8 cellular contexts compared by ENCODE assay signal in genomic region chr9:100473271-100474081, GRCh38. TPM values are rescaled to one million over a fixed set of nuclear protein-coding genes. Genes with fewer than 3 reads are reported as not detected.
DNase-seq lines count a peak whose midpoint lies in the region; ATAC-seq and TF ChIP-seq lines count a peak whose summit lies in the region.

No MANE protein-coding gene starts in this region.

- TF ChIP-seq CTCF in OCI-LY1 (IDR thresholded peaks at IDR 0.05; ENCODE audit: low read length): no peak
- TF ChIP-seq CTCF in glutamatergic neuron (IDR thresholded peaks at IDR 0.05; ENCODE audit: partially characterized antibody, unreplicated experiment): no peak

- H3K4me3 ChIP-seq in OCI-LY1 (ENCODE audit: low read depth, low read length, poor library complexity, severe bottlenecking) (peak overlapping the region; percentile 92), trophoblast cell (ENCODE audit: low read depth, low read length) (peak overlapping the region; percentile 93)

- H3K79me2 ChIP-seq in OCI-LY1 (ENCODE audit: insufficient read depth, low read length) (no peaks in the 10 kb centered on the region; the same call in 1 of the 2 replicates), trophoblast cell (ENCODE audit: control insufficient read depth, insufficient read depth, low read length, poor library complexity) (peaks cover 14% of the 10 kb centered on the region)

- H3K18ac ChIP-seq in trophoblast cell (ENCODE audit: low read length): peak overlapping the region; percentile 97

- H3K4me1 Mint-ChIP-seq in glutamatergic neuron (ENCODE audit: low read depth, unreplicated experiment): peaks cover 20% of the 10 kb centered on the region

- H3K23ac ChIP-seq in trophoblast cell (ENCODE audit: low read length): no peak overlapping the region

- peak overlapping the region; percentile 9 for H2AK5ac ChIP-seq in trophoblast cell (ENCODE audit: low read length)

- peak overlapping the region; percentile 83 for H4K12ac ChIP-seq in trophoblast cell (ENCODE audit: low read depth, low read length)

- peak overlapping the region; percentile 83 for H4K91ac ChIP-seq in trophoblast cell (ENCODE audit: low read depth, low read length)

- peak overlapping the region; percentile 84 for H2BK120ac ChIP-seq in trophoblast cell (ENCODE audit: insufficient read depth, low read length, poor library complexity)

- peak overlapping the region; percentile 83 for H4K8ac ChIP-seq in trophoblast cell (ENCODE audit: low read depth, low read length)

- peak overlapping the region; percentile 65 for H3K14ac ChIP-seq in trophoblast cell (ENCODE audit: low read length)

- peaks cover 13% of the 10 kb centered on the region for H3K27me3 Mint-ChIP-seq in glutamatergic neuron (ENCODE audit: unreplicated experiment)

- peaks cover 17% of the 10 kb centered on the region for H3K9me3 Mint-ChIP-seq in glutamatergic neuron (ENCODE audit: unreplicated experiment)

- H3K27me3 ChIP-seq in OCI-LY1 (ENCODE audit: insufficient read depth, low read length): no peaks in the 10 kb centered on the region
- H3K27me3 ChIP-seq in trophoblast cell (ENCODE audit: insufficient read depth, low read length): no peaks in the 10 kb centered on the region

- H3K9ac ChIP-seq in OCI-LY1 (ENCODE audit: low read length) (peak overlapping the region; percentile 77), trophoblast cell (ENCODE audit: low read length) (peak overlapping the region; percentile 95)

- H3K9me2 ChIP-seq in OCI-LY1 (ENCODE audit: low read depth, low read length): no peaks in the 10 kb centered on the region

- peak overlapping the region; percentile 99 for H3K27ac Mint-ChIP-seq in glutamatergic neuron (ENCODE audit: unreplicated experiment)

- DNase-seq in Right ventricle myocardium inferior (ENCODE audit: missing footprints) (no peak), cardiac septum (ENCODE audit: low spot score) (no peak), activated gamma-delta T cell treated with Interleukin-2 at 50 U/mL for 16 hours (peak; percentile 4), glutamatergic neuron (peak; percentile 70), trophoblast cell (peak; percentile 9 to 46), middle frontal gyrus (ENCODE audit: extremely low spot score, low spot score) (no peak)

- H2AFZ ChIP-seq in OCI-LY1 (ENCODE audit: low read length) (no peak overlapping the region), trophoblast cell (ENCODE audit: insufficient read depth, low read length, poor library complexity) (peak overlapping the region; percentile 65)

- H2BK5ac ChIP-seq in trophoblast cell (ENCODE audit: low read depth, low read length, poor library complexity): peak overlapping the region; percentile 68

- H3K4me1 ChIP-seq in OCI-LY1 (ENCODE audit: insufficient read depth, low read length, severe bottlenecking) (peaks cover 25% of the 10 kb centered on the region), trophoblast cell (ENCODE audit: control insufficient read depth in 1 of 2, insufficient read depth in 2 of 2, low read length in 2 of 2) (peaks cover 3 to 9% of the 10 kb centered on the region in 2 experiments)

- no peaks in the 10 kb centered on the region for H3K9me3 ChIP-seq in OCI-LY1 (ENCODE audit: low read length)
- H3K9me3 ChIP-seq in trophoblast cell (ENCODE audit: insufficient read depth, low read depth, low read length): no peaks in the 10 kb centered on the region

- intact Hi-C loops in Right ventricle myocardium inferior (cut with DNase I) (no loop called here), cardiac septum (cut with DNase I) (no loop called here)

- ATAC-seq in Right ventricle myocardium inferior: peak; percentile 45
- ATAC-seq in HG02981 (IDR thresholded peaks at IDR 0.05; ENCODE audit: unreplicated experiment): peak; percentile 66

- H3K27ac ChIP-seq in OCI-LY1 (ENCODE audit: low read depth, low read length, poor library complexity, severe bottlenecking) (no peak overlapping the region), trophoblast cell (ENCODE audit: low read depth, low read length) (peak overlapping the region; percentile 43)

- no CpG with 5 or more reads among the region's 110 CpGs for WGBS in trophoblast cell (ENCODE audit: extremely low coverage, insufficient coverage, insufficient read length)

- H3F3A ChIP-seq in OCI-LY1 (ENCODE audit: insufficient read depth, low read length): no peaks in the 10 kb centered on the region

- no peaks in the 10 kb centered on the region for H4K20me1 ChIP-seq in OCI-LY1 (ENCODE audit: insufficient read depth, low read length)

- H3K4me2 ChIP-seq in OCI-LY1 (ENCODE audit: low read length) (peak overlapping the region; percentile 79), trophoblast cell (ENCODE audit: low read length) (peak overlapping the region; percentile 94)

- H3K36me3 Mint-ChIP-seq in glutamatergic neuron (ENCODE audit: unreplicated experiment): peaks cover 10% of the 10 kb centered on the region

- H3K79me1 ChIP-seq in trophoblast cell (ENCODE audit: low read length): peaks cover 8% of the 10 kb centered on the region

- no peaks in the 10 kb centered on the region for H3K36me3 ChIP-seq in OCI-LY1 (ENCODE audit: insufficient read depth, low read length)
- no peaks in the 10 kb centered on the region for H3K36me3 ChIP-seq in trophoblast cell (ENCODE audit: control insufficient read depth in 1 of 2, insufficient read depth in 2 of 2, low read length in 2 of 2)

- H3K4ac ChIP-seq in trophoblast cell (ENCODE audit: low read depth, low read length): peak overlapping the region; percentile 97

- no peak overlapping the region for H2BK12ac ChIP-seq in trophoblast cell (ENCODE audit: low read length)

- H3K4me3 Mint-ChIP-seq in glutamatergic neuron (ENCODE audit: unreplicated experiment): peak overlapping the region; percentile 100

RNA-seq across cellular contexts. Expression of gene TMEFF1, which starts 0.5 kb away (rescaled TPM):
- total RNA-seq in Right ventricle myocardium inferior (0.14 TPM), cardiac septum (0.46 TPM), glutamatergic neuron (ENCODE audit: unreplicated experiment) (171 TPM)
- 5.7 and 6.8 TPM in 2 replicates for polyA plus RNA-seq in trophoblast cell (2013)

RNA-seq across cellular contexts. Expression of gene MSANTD3, which starts 46.5 kb away (rescaled TPM):
- 18.6 TPM for total RNA-seq in Right ventricle myocardium inferior
- total RNA-seq in cardiac septum: 32.3 TPM
- total RNA-seq in glutamatergic neuron (ENCODE audit: unreplicated experiment): 49.3 TPM
- 53.2 and 53.8 TPM in 2 replicates for polyA plus RNA-seq in trophoblast cell (2013)

Comparison
In these comparisons a context has a peak if more than half of its experiments do, and no peak if none do; other contexts are left out.
1. DNase-seq: peak in activated gamma-delta T cell treated with Interleukin-2 at 50 U/mL for 16 hours (single experiment), glutamatergic neuron (single experiment) and trophoblast cell (2 of 2); none in Right ventricle myocardium inferior (single experiment), cardiac septum (single experiment) and middle frontal gyrus (single experiment).
2. RNA of gene TMEFF1, which starts 0.5 kb away (total RNA-seq): 171 TPM in glutamatergic neuron (single experiment); 0.46 TPM in cardiac septum (single experiment) and 0.14 TPM in Right ventricle myocardium inferior (single experiment); every median in the first group is over 100 times any median in the second.